In genomic region chrX:50770702-50771101, GRCh38 we compare ENCODE assay signal across 1 cellular context.
TF ChIP-seq lines count a peak whose summit lies in the region.

No MANE protein-coding gene starts in this region.

TF ChIP-seq in GM23338, 12 proteins besides CTCF, POLR2A, EP300 and RAD21 (continued from another document):
- TF ChIP-seq STAT1 (IDR thresholded peaks at IDR 0.05; ENCODE audit: unreplicated experiment) (no peak), ZNF114 (CRISPR knock-in tag; IDR thresholded peaks at IDR 0.05) (no peak), REST (IDR thresholded peaks at IDR 0.05; ENCODE audit: unreplicated experiment) (no peak), CREB1 (CRISPR knock-in tag; IDR thresholded peaks at IDR 0.05; ENCODE audit: low read depth) (no peak), EZH2phosphoT487 (IDR thresholded peaks at IDR 0.05; ENCODE audit: unreplicated experiment) (no peak), EZH2 (IDR thresholded peaks at IDR 0.05; ENCODE audit: low read depth, unreplicated experiment) (no peak), JUNB (IDR thresholded peaks at IDR 0.05; ENCODE audit: unreplicated experiment) (no peak)
